ENCODE assay signal across 12 cellular contexts in the genomic region with DNA sequence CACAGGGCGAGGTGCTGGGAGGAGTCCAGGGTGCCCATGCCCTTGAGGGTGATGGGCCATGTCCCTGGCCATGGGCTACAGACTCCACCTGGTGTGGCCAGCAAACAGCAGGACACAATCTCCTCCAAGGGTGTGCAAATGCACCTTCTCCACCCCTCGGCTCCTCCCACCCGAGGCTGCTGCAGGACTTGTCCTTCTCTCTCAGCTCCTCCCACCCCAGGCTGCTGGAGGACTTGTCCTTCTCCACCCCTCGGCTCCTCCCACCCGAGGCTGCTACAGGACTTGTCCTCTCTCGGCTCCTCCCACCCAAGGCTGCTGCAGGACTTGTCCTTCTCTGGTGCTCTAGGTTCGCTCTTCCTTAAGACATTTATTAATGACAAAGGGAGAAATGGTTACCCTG. TPM values are rescaled to one million over a fixed set of nuclear protein-coding genes. Genes with fewer than 3 reads are reported as not detected.
A peak's percentile ranks its signal among the peaks of the same experiment; 100 is the strongest.
DNase-seq lines count a peak whose midpoint lies in the region; ATAC-seq lines count a peak whose summit lies in the region.
"Had no signal": no experiment of that assay in that cellular context is flagged by ENCODE, and none has a peak within 500 bp of the region (broad histone marks: within the 10 kb centered on the region; RNA-seq: fewer than 3 reads in every experiment).

No MANE protein-coding gene starts in this region.

- no peaks in the 10 kb centered on the region for H3K36me3 ChIP-seq in NT2/D1 (ENCODE audit: insufficient read depth, insufficient read length, low read length)

- no peak overlapping the region for H3K9ac ChIP-seq in NT2/D1 (ENCODE audit: insufficient read length, low read depth)

- H3K27me3 ChIP-seq in NT2/D1 (ENCODE audit: insufficient read depth, insufficient read length) = no peaks in the 10 kb centered on the region

- no peak overlapping the region for H3K4me3 Mint-ChIP-seq in activated CD8-positive, alpha-beta memory T cell treated with anti-CD3 and anti-CD28 coated beads, Interleukin-2, amount 10 ng/mL, durations not matched to agents 7 days and 5 days

- no peaks in the 10 kb centered on the region for H3K9me3 Mint-ChIP-seq in activated CD8-positive, alpha-beta memory T cell treated with anti-CD3 and anti-CD28 coated beads, Interleukin-2, amount 10 ng/mL, durations not matched to agents 7 days and 5 days (ENCODE audit: low read depth)

- DNase-seq in activated CD8-positive, alpha-beta memory T cell treated with anti-CD3 and anti-CD28 coated beads, Interleukin-2, amount 10 ng/mL, durations not matched to agents 7 days and 5 days = peak; percentile 25
- no peak for DNase-seq in activated CD8-positive, alpha-beta memory T cell treated with anti-CD3 and anti-CD28 coated beads, Interleukin-2, amount 50 U/mL, for 4 hours
- DNase-seq in NT2/D1 (ENCODE audit: low read depth, low spot score) = peak; percentile 90
- peak; percentile 82 for DNase-seq in iPS DF 19.7 (ENCODE audit: low read depth, low spot score)
- peak; percentile 42 for DNase-seq in ureter (ENCODE audit: low spot score)
- no peak for DNase-seq in DMS53 (lab: John Stamatoyannopoulos, UW)
- DNase-seq in NCI-H446 (lab: John Stamatoyannopoulos, UW) = no peak
- DNase-seq: activated gamma-delta T cell, NCI-H1930, SHP77 had no signal

- H3K36me3 Mint-ChIP-seq in activated CD8-positive, alpha-beta memory T cell treated with anti-CD3 and anti-CD28 coated beads, Interleukin-2, amount 10 ng/mL, durations not matched to agents 7 days and 5 days = no peaks in the 10 kb centered on the region

- H3K4me1 Mint-ChIP-seq in activated CD8-positive, alpha-beta memory T cell treated with anti-CD3 and anti-CD28 coated beads, Interleukin-2, amount 10 ng/mL, durations not matched to agents 7 days and 5 days = no peaks in the 10 kb centered on the region

- ATAC-seq in activated CD8-positive, alpha-beta memory T cell treated with anti-CD3 and anti-CD28 coated beads, Interleukin-2, amount 10 ng/mL, durations not matched to agents 7 days and 5 days = no peak
- no peak for ATAC-seq in GM19395 (IDR thresholded peaks at IDR 0.05; ENCODE audit: unreplicated experiment)
- ATAC-seq: activated CD4-positive, CD25-positive, alpha-beta regulatory T cell treated with anti-CD3 and anti-CD28 coated beads, Interleukin-2, amount 50 U/mL, for 24 hours had no signal

- H3K27ac Mint-ChIP-seq in activated CD8-positive, alpha-beta memory T cell treated with anti-CD3 and anti-CD28 coated beads, Interleukin-2, amount 10 ng/mL, durations not matched to agents 7 days and 5 days = no peak overlapping the region

- peaks cover 12% of the 10 kb centered on the region; the same call in 1 of the 2 replicates for H3K9me3 ChIP-seq in NT2/D1 (ENCODE audit: insufficient read depth, low read length)

- peaks cover 3% of the 10 kb centered on the region for H3K4me1 ChIP-seq in NT2/D1 (ENCODE audit: insufficient read depth, insufficient read length)

- no peak overlapping the region for H3K4me3 ChIP-seq in NT2/D1 (ENCODE audit: insufficient read length, low read depth)

- CTCF ChIA-PET in activated CD8-positive, alpha-beta memory T cell treated with anti-CD3 and anti-CD28 coated beads, Interleukin-2, amount 10 ng/mL, durations not matched to agents 7 days and 5 days (lab: Charles Lee) = no interaction called here

- peaks cover 18% of the 10 kb centered on the region for H3K27me3 Mint-ChIP-seq in activated CD8-positive, alpha-beta memory T cell treated with anti-CD3 and anti-CD28 coated beads, Interleukin-2, amount 10 ng/mL, durations not matched to agents 7 days and 5 days

RNA-seq across cellular contexts. Expression of a gene that starts 57.3 kb away (rescaled TPM):
- 1 to 10 TPM in 1 of 2 experiments, under 1 TPM in 1; 0.37 to 1.6 TPM for total RNA-seq in activated CD8-positive, alpha-beta memory T cell treated with anti-CD3 and anti-CD28 coated beads, Interleukin-2, amount 10 ng/mL, durations not matched to agents 7 days and 5 days
- total RNA-seq in ureter = 9.9 TPM

Comparison
In these comparisons a context has a peak if more than half of its experiments do, and no peak if none do; other contexts are left out.
1. DNase-seq: peak in activated CD8-positive, alpha-beta memory T cell treated with anti-CD3 and anti-CD28 coated beads, Interleukin-2, amount 10 ng/mL, durations not matched to agents 7 days and 5 days (single experiment), NT2/D1 (single experiment), iPS DF 19.7 (single experiment) and ureter (single experiment); none in activated CD8-positive, alpha-beta memory T cell treated with anti-CD3 and anti-CD28 coated beads, Interleukin-2, amount 50 U/mL, for 4 hours (single experiment), DMS53 (single experiment) and NCI-H446 (0 of 2).